In genomic region chr12:109477185-109477962, GRCh38 we compare ENCODE assay signal across 8 cellular contexts.
A peak's percentile ranks its signal among the peaks of the same experiment; 100 is the strongest.
DNase-seq lines count a peak whose midpoint lies in the region; ATAC-seq and TF ChIP-seq lines count a peak whose summit lies in the region.

TSS of gene KCTD10 (minus strand) at chr12:109477300. CDS start at chr12:109477262, 38 bp downstream.
TSS of gene UBE3B (plus strand) at chr12:109477634. CDS start at chr12:109483552, 5,918 bp downstream.

- H2AFZ ChIP-seq in MM.1S (ENCODE audit: low read length), result peak within 1 kb of the TSS; percentile 92

- DNase-seq in HCEC 1CT, result peak; percentile 90
- peak; percentile 87 for DNase-seq in MM.1S
- peak; percentile 65 to 80 for DNase-seq in SHP77 (lab: John Stamatoyannopoulos, UW)
- peak; percentile 75 for DNase-seq in activated T-helper 9 cell treated with anti-CD3 and anti-CD28 coated beads, Interleukin-2, amount 50 U/mL, for 16 hours (ENCODE audit: low read depth)
- DNase-seq in fibroblast of pulmonary artery (ENCODE audit: low read depth), result peak; percentile 93
- DNase-seq in stimulated activated naive CD8-positive, alpha-beta T cell treated with anti-CD3 and anti-CD28 coated beads, Interleukin-15, Interleukin-2, amounts not matched to agents 100 U/mL and 50 U/mL, for 24 hours, result peak; percentile 90

- no peaks in the 10 kb centered on the region for H3K9me3 Mint-ChIP-seq in nephron

- H4K20me1 ChIP-seq in MM.1S (ENCODE audit: insufficient read depth, low read length), result no peaks in the 10 kb centered on the region

- H3K4me1 Mint-ChIP-seq in nephron, result peaks cover 32% of the 10 kb centered on the region

- H3K36me3 ChIP-seq in ES-I3 (ENCODE audit: insufficient read depth, low read length) (no peaks in the 10 kb centered on the region), MM.1S (replicated peaks; ENCODE audit: insufficient read depth, low read length) (no peaks in the 10 kb centered on the region)

- peak within 1 kb of the TSS; percentile 100 for H3K27ac Mint-ChIP-seq in nephron

- peaks cover 12% of the 10 kb centered on the region for H3K4me1 ChIP-seq in ES-I3 (ENCODE audit: insufficient read depth, low read length)
- H3K4me1 ChIP-seq in MM.1S (ENCODE audit: low read length), result peaks cover 9% of the 10 kb centered on the region

- H3K36me3 Mint-ChIP-seq in nephron (ENCODE audit: low read depth), result no peaks in the 10 kb centered on the region

- H3K27me3 ChIP-seq in MM.1S (replicated peaks; ENCODE audit: insufficient read depth, low read length), result no peaks in the 10 kb centered on the region

- no peak for TF ChIP-seq CTCF in MM.1S (IDR thresholded peaks at IDR 0.05; ENCODE audit: low read length)
- TF ChIP-seq CTCF in fibroblast of pulmonary artery (IDR thresholded peaks at IDR 0.05; ENCODE audit: low read length, missing control alignments), result no peak
- no peak for TF ChIP-seq CTCF in nephron (IDR thresholded peaks at IDR 0.05; ENCODE audit: unreplicated experiment in 3 of 3)

- peak; percentile 98 for ATAC-seq in stimulated activated naive CD8-positive, alpha-beta T cell treated with anti-CD3 and anti-CD28 coated beads, Interleukin-15, Interleukin-2, amounts not matched to agents 100 U/mL and 50 U/mL, for 24 hours

- peaks cover 82% of the 10 kb centered on the region for H3K79me2 ChIP-seq in MM.1S (ENCODE audit: low read length)

- H3K9me3 ChIP-seq in ES-I3 (ENCODE audit: control insufficient read depth, insufficient read depth, low read length) (no peaks in the 10 kb centered on the region), MM.1S (replicated peaks; ENCODE audit: insufficient read depth, low read length) (no peaks in the 10 kb centered on the region)

- peak within 1 kb of the TSS; percentile 86 for H3K4me3 ChIP-seq in MM.1S (ENCODE audit: low read length)
- H3K4me3 ChIP-seq in fibroblast of pulmonary artery (replicated peaks; ENCODE audit: low read depth, low read length), result peak within 1 kb of the TSS; percentile 99

- no peaks in the 10 kb centered on the region for H3K27me3 Mint-ChIP-seq in nephron (ENCODE audit: low read depth)

- H3K9me2 ChIP-seq in MM.1S (replicated peaks; ENCODE audit: insufficient read depth, low read length), result no peaks in the 10 kb centered on the region

- H3K9ac ChIP-seq in ES-I3 (ENCODE audit: low read depth, low read length), result peak within 1 kb of the TSS; percentile 100
- peak within 1 kb of the TSS; percentile 92 for H3K9ac ChIP-seq in MM.1S (ENCODE audit: low read length)

- H3F3A ChIP-seq in MM.1S (ENCODE audit: insufficient read depth, low read length), result no peaks in the 10 kb centered on the region

- H3K4me3 Mint-ChIP-seq in nephron, result peak within 1 kb of the TSS; percentile 94 to 96 (median 96)

- H3K27ac ChIP-seq in MM.1S (ENCODE audit: low read length), result peak within 1 kb of the TSS; percentile 67

- peak within 1 kb of the TSS; percentile 69 for H3K4me2 ChIP-seq in MM.1S (ENCODE audit: low read depth, low read length)

Comparison
In these comparisons a context has a peak if more than half of its experiments do, and no peak if none do; other contexts are left out.
1. Peak in every context shown above with its lines: DNase-seq, ATAC-seq, H3K4me3 ChIP-seq and H3K27ac ChIP-seq.